13 cellular contexts compared by ENCODE assay signal in genomic region chr6:16179970-16180431, GRCh38. TPM values are rescaled to one million over a fixed set of nuclear protein-coding genes. Genes with fewer than 3 reads are reported as not detected.
DNase-seq lines count a peak whose midpoint lies in the region; ATAC-seq, FAIRE-seq and TF ChIP-seq lines count a peak whose summit lies in the region.
"Had no signal": no experiment of that assay in that cellular context is flagged by ENCODE, and none has a peak within 500 bp of the region (broad histone marks: within the 10 kb centered on the region; RNA-seq: fewer than 3 reads in every experiment).

No MANE protein-coding gene starts in this region.

- peaks cover 16% of the 10 kb centered on the region for H3K4me1 Mint-ChIP-seq in activated T-helper 17 cell treated with anti-CD3 and anti-CD28 coated beads, Interleukin-2, amount 50 U/mL, for 72 hours
- H3K4me1 Mint-ChIP-seq in natural killer cell treated with Interleukin-12 subunit alpha and Interleukin-12 subunit beta and Interleukin-15 and Interleukin-18, amount 100 ng/mL, for 72 hours (ENCODE audit: low read depth in 2 of 2) = peaks cover 33 to 37% of the 10 kb centered on the region in 2 donors

- H3K4me2 ChIP-seq in OCI-LY7 (ENCODE audit: low read length) = no peak overlapping the region

- peak; percentile 60 for ATAC-seq in activated T-helper 17 cell treated with anti-CD3 and anti-CD28 coated beads, Interleukin-2, amount 50 U/mL, for 72 hours (replicated peaks)
- peak; percentile 72 to 76 for ATAC-seq in natural killer cell treated with Interleukin-12 subunit alpha and Interleukin-12 subunit beta and Interleukin-15 and Interleukin-18, amount 100 ng/mL, for 72 hours
- ATAC-seq: foreskin keratinocyte had no signal

- in situ Hi-C loops in GM13976 (cut with MboI; ENCODE audit: low sequenced_read_pairs, unreplicated experiment) = loop anchor here (10.0 to 25.0 kb wide), 2 partner anchors 485 to 668 kb away; no protein-coding TSS in a partner anchor

- no peaks in the 10 kb centered on the region for H3K36me3 Mint-ChIP-seq in activated T-helper 17 cell treated with anti-CD3 and anti-CD28 coated beads, Interleukin-2, amount 50 U/mL, for 72 hours (ENCODE audit: low read depth)
- peaks cover 16% of the 10 kb centered on the region for H3K36me3 Mint-ChIP-seq in natural killer cell treated with Interleukin-12 subunit alpha and Interleukin-12 subunit beta and Interleukin-15 and Interleukin-18, amount 100 ng/mL, for 72 hours

- peaks cover 7% of the 10 kb centered on the region for H3K4me1 ChIP-seq in OCI-LY7 (ENCODE audit: insufficient read depth, low read length, poor library complexity, severe bottlenecking)
- H3K4me1 ChIP-seq: colonic mucosa, foreskin keratinocyte had no signal

- peak overlapping the region; percentile 86 for H3K27ac Mint-ChIP-seq in activated T-helper 17 cell treated with anti-CD3 and anti-CD28 coated beads, Interleukin-2, amount 50 U/mL, for 72 hours
- peak overlapping the region; percentile 67 to 72 for H3K27ac Mint-ChIP-seq in natural killer cell treated with Interleukin-12 subunit alpha and Interleukin-12 subunit beta and Interleukin-15 and Interleukin-18, amount 100 ng/mL, for 72 hours

- H3K9me3 Mint-ChIP-seq in activated T-helper 17 cell treated with anti-CD3 and anti-CD28 coated beads, Interleukin-2, amount 50 U/mL, for 72 hours = no peaks in the 10 kb centered on the region
- H3K9me3 Mint-ChIP-seq in natural killer cell treated with Interleukin-12 subunit alpha and Interleukin-12 subunit beta and Interleukin-15 and Interleukin-18, amount 100 ng/mL, for 72 hours = no peaks in the 10 kb centered on the region

- H2AFZ ChIP-seq in OCI-LY7 (ENCODE audit: low read length) = 0 out of 2 replicates have a peak overlapping the region, but pooled peaks have one; percentile 52
- H2AFZ ChIP-seq: parathyroid adenoma had no signal

- H3K27ac ChIP-seq in OCI-LY7 (ENCODE audit: low read depth, low read length, poor library complexity, severe bottlenecking) = no peak overlapping the region
- H3K27ac ChIP-seq: colonic mucosa, foreskin keratinocyte, left lung, parathyroid adenoma had no signal

- no peak overlapping the region for H3K4me3 ChIP-seq in OCI-LY7 (ENCODE audit: low read depth, low read length, poor library complexity, severe bottlenecking)
- H3K4me3 ChIP-seq: colonic mucosa had no signal

- POLR2A ChIA-PET in OCI-LY7 (lab: Charles Lee) = interaction anchor here (0.7 to 1.6 kb wide), 3 partner anchors 22 to 488 kb away, joined by 3 to 4 read pairs (median 4); no protein-coding TSS in a partner anchor

- no peaks in the 10 kb centered on the region for H3K9me2 ChIP-seq in OCI-LY7 (ENCODE audit: insufficient read depth, low read length)

- TF ChIP-seq CTCF in OCI-LY7 (conservative IDR thresholded peaks at IDR 0.05; ENCODE audit: low read length) = no peak
- TF ChIP-seq CTCF in GM13976 (IDR thresholded peaks at IDR 0.05; ENCODE audit: borderline replicate concordance, control extremely low read depth, extremely low read depth, insufficient read depth, missing control alignments) = no peak

- no peaks in the 10 kb centered on the region for H4K20me1 ChIP-seq in OCI-LY7 (ENCODE audit: insufficient read depth, low read length)

- FAIRE-seq in RCC 7860 (lab: Jason Lieb, UNC) = no peak

- no peaks in the 10 kb centered on the region for H3K9me3 ChIP-seq in OCI-LY7 (ENCODE audit: low read length)
- H3K9me3 ChIP-seq: colonic mucosa had no signal

- DNase-seq in CMK (ENCODE audit: low read depth) = peak; percentile 62
- no peak for DNase-seq in OCI-LY7 (ENCODE audit: low spot score)
- no peak for DNase-seq in natural killer cell treated with Interleukin-12 subunit alpha and Interleukin-12 subunit beta and Interleukin-15 and Interleukin-18, amount 100 ng/mL, for 72 hours (ENCODE audit: low spot score)
- no peak for DNase-seq in RCC 7860 (ENCODE audit: low spot score)
- DNase-seq in GM13976 (ENCODE audit: low spot score) = no peak
- no peak for DNase-seq in globus pallidus (ENCODE audit: low spot score)
- DNase-seq in HPDE6-E6E7 (ENCODE audit: extremely low spot score) = no peak
- DNase-seq: colonic mucosa, foreskin keratinocyte, left lung, SHP77 had no signal

- no peaks in the 10 kb centered on the region for H3K27me3 Mint-ChIP-seq in activated T-helper 17 cell treated with anti-CD3 and anti-CD28 coated beads, Interleukin-2, amount 50 U/mL, for 72 hours
- H3K27me3 Mint-ChIP-seq in natural killer cell treated with Interleukin-12 subunit alpha and Interleukin-12 subunit beta and Interleukin-15 and Interleukin-18, amount 100 ng/mL, for 72 hours = no peaks in the 10 kb centered on the region

- intact Hi-C loops in OCI-LY7 (cut with micrococcal nuclease; ENCODE audit: unreplicated experiment) = no loop called here

- no peaks in the 10 kb centered on the region for H3K36me3 ChIP-seq in OCI-LY7 (ENCODE audit: insufficient read depth, low read length)
- H3K36me3 ChIP-seq: colonic mucosa, left lung had no signal

- BruUV-seq in OCI-LY7 (replicated peaks; lab: Mats Ljungman, UMichigan) = no TSS peak

- no peaks in the 10 kb centered on the region for H3K79me2 ChIP-seq in OCI-LY7 (ENCODE audit: insufficient read depth, low read depth, low read length)
- H3K79me2 ChIP-seq: parathyroid adenoma had no signal

- H3K4me3 Mint-ChIP-seq in activated T-helper 17 cell treated with anti-CD3 and anti-CD28 coated beads, Interleukin-2, amount 50 U/mL, for 72 hours = peak overlapping the region; percentile 79
- H3K4me3 Mint-ChIP-seq in natural killer cell treated with Interleukin-12 subunit alpha and Interleukin-12 subunit beta and Interleukin-15 and Interleukin-18, amount 100 ng/mL, for 72 hours = peak overlapping the region; percentile 66

- CTCF ChIA-PET in OCI-LY7 (lab: Charles Lee; ENCODE audit: unreplicated experiment) = no interaction called here

RNA-seq across cellular contexts. Expression of gene MYLIP, which starts 51.1 kb away (rescaled TPM):
- total RNA-seq in OCI-LY7 (2014; rRNA removed; shearing (Covaris generic)) = 8.5 and 12.4 TPM in 2 replicates
- total RNA-seq in OCI-LY7 (2022) = 13.9 and 15.3 TPM in 2 replicates
- 1 to 10 TPM; 5.4 to 6.0 TPM for total RNA-seq in activated T-helper 17 cell treated with anti-CD3 and anti-CD28 coated beads, Interleukin-2, amount 50 U/mL, for 72 hours
- 10 to 100 TPM; 12.2 to 18.1 TPM for total RNA-seq in natural killer cell treated with Interleukin-12 subunit alpha and Interleukin-12 subunit beta and Interleukin-15 and Interleukin-18, amount 100 ng/mL, for 72 hours

RNA-seq across cellular contexts. Expression of gene GMPR, which starts 58.4 kb away (rescaled TPM):
- total RNA-seq in OCI-LY7 (2014; rRNA removed; shearing (Covaris generic)) = not detected in 2 replicates
- total RNA-seq in OCI-LY7 (2022) = not detected in 2 replicates
- total RNA-seq in activated T-helper 17 cell treated with anti-CD3 and anti-CD28 coated beads, Interleukin-2, amount 50 U/mL, for 72 hours = under 1 TPM in 1 of 2 donors, not detected in 1; 0.30 TPM
- total RNA-seq in natural killer cell treated with Interleukin-12 subunit alpha and Interleukin-12 subunit beta and Interleukin-15 and Interleukin-18, amount 100 ng/mL, for 72 hours = 1 to 10 TPM in 1 of 2 donors, under 1 TPM in 1; 0.31 to 3.9 TPM
